Comparison of ENCODE assay signal across 1 cellular context in the genomic region with DNA sequence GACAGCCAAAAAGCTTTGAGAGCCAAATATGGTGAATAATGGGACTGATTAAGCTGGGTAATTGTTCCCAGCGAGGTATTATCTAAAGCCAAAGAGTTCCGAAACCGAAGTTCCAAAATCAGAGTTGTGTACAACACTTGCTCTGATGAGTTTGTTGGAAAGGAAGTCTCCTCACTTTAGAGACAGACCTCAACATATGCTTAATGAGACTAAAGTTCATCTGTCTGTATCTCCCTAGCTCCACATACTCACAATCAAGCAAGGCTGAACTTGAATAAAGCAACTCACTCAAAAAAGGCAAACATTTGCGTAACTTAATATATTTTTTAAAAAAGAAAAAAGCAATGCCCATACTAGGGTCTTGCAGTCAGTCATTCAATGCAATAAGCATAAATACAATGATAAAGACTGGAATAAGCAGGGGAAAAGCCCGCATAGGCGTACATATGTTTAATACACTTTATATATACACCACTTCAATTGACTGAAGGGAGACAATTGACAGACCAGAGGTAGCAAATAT.
TF ChIP-seq lines count a peak whose summit lies in the region.

No MANE protein-coding gene starts in this region.

TF ChIP-seq in HepG2, 621 proteins besides CTCF, POLR2A, EP300 and RAD21 (continued from another document and continues in another):
- TF ChIP-seq, protein P1, sequence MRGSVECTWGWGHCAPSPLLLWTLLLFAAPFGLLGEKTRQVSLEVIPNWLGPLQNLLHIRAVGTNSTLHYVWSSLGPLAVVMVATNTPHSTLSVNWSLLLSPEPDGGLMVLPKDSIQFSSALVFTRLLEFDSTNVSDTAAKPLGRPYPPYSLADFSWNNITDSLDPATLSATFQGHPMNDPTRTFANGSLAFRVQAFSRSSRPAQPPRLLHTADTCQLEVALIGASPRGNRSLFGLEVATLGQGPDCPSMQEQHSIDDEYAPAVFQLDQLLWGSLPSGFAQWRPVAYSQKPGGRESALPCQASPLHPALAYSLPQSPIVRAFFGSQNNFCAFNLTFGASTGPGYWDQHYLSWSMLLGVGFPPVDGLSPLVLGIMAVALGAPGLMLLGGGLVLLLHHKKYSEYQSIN (CRISPR knock-in tag; IDR thresholded peaks at IDR 0.05; ENCODE audit: borderline replicate concordance), result no peak
- TF ChIP-seq NR2F1 (CRISPR knock-in tag; IDR thresholded peaks at IDR 0.05) (no peak), MAFK (conservative IDR thresholded peaks at IDR 0.05 in 1 of 2, IDR thresholded peaks at IDR 0.05 in 1 of 2; ENCODE audit: low read length in 2 of 2) (no peak), MED1 (CRISPR knock-in tag; IDR thresholded peaks at IDR 0.05) (no peak; the same call in 1 of the 2 replicates), ZNF674 (CRISPR knock-in tag; IDR thresholded peaks at IDR 0.05; ENCODE audit: low read depth) (no peak), ZNF790 (CRISPR knock-in tag; IDR thresholded peaks at IDR 0.05; ENCODE audit: borderline replicate concordance) (no peak), PCBP2 (optimal IDR thresholded peaks at IDR 0.05; ENCODE audit: low read depth, low read length, poor library complexity, severe bottlenecking) (no peak), FOXA3 (CRISPR knock-in tag; IDR thresholded peaks at IDR 0.05) (no peak), PHF21A (CRISPR knock-in tag; IDR thresholded peaks at IDR 0.05) (0 out of 2 replicates have a peak, but pooled peaks have one; percentile 29), ZFP36 (IDR thresholded peaks at IDR 0.05; ENCODE audit: borderline replicate concordance, low read depth, low read length, partially characterized antibody) (no peak), RARG (CRISPR knock-in tag; IDR thresholded peaks at IDR 0.05; ENCODE audit: low read depth) (no peak), HMG20B (CRISPR knock-in tag; conservative IDR thresholded peaks at IDR 0.05) (no peak), NCOA1 (CRISPR knock-in tag; IDR thresholded peaks at IDR 0.05) (no peak), ZNF432 (CRISPR knock-in tag; IDR thresholded peaks at IDR 0.05; ENCODE audit: borderline replicate concordance) (no peak), ZEB1 (IDR thresholded peaks at IDR 0.05; ENCODE audit: insufficient replicate concordance, low read depth) (no peak), KDM5A (IDR thresholded peaks at IDR 0.05; ENCODE audit: borderline replicate concordance, low read length) (peak; percentile 34; the same call in 1 of the 2 replicates), BCL6 (CRISPR knock-in tag; IDR thresholded peaks at IDR 0.05) (peak; percentile 5; the same call in 1 of the 2 replicates), KLF12 (CRISPR knock-in tag; IDR thresholded peaks at IDR 0.05; ENCODE audit: borderline replicate concordance) (no peak), NR1H2 (CRISPR knock-in tag; IDR thresholded peaks at IDR 0.05; ENCODE audit: borderline replicate concordance, low read depth) (no peak), STAG1 (CRISPR knock-in tag; IDR thresholded peaks at IDR 0.05) (no peak), REXO4 (CRISPR knock-in tag; IDR thresholded peaks at IDR 0.05; ENCODE audit: borderline replicate concordance) (no peak), ZNF180 (CRISPR knock-in tag; IDR thresholded peaks at IDR 0.05; ENCODE audit: borderline replicate concordance, low read depth) (no peak), REPIN1 (CRISPR knock-in tag; IDR thresholded peaks at IDR 0.05; ENCODE audit: borderline replicate concordance, low read depth) (no peak), ZNF841 (CRISPR knock-in tag; IDR thresholded peaks at IDR 0.05; ENCODE audit: borderline replicate concordance) (no peak), CEBPG (CRISPR knock-in tag; IDR thresholded peaks at IDR 0.05) (0 out of 2 replicates have a peak, but pooled peaks have one; percentile 25), SRSF4 (IDR thresholded peaks at IDR 0.05; ENCODE audit: low read depth, low read length, poor library complexity, severe bottlenecking) (no peak)
- TF ChIP-seq, protein P2, sequence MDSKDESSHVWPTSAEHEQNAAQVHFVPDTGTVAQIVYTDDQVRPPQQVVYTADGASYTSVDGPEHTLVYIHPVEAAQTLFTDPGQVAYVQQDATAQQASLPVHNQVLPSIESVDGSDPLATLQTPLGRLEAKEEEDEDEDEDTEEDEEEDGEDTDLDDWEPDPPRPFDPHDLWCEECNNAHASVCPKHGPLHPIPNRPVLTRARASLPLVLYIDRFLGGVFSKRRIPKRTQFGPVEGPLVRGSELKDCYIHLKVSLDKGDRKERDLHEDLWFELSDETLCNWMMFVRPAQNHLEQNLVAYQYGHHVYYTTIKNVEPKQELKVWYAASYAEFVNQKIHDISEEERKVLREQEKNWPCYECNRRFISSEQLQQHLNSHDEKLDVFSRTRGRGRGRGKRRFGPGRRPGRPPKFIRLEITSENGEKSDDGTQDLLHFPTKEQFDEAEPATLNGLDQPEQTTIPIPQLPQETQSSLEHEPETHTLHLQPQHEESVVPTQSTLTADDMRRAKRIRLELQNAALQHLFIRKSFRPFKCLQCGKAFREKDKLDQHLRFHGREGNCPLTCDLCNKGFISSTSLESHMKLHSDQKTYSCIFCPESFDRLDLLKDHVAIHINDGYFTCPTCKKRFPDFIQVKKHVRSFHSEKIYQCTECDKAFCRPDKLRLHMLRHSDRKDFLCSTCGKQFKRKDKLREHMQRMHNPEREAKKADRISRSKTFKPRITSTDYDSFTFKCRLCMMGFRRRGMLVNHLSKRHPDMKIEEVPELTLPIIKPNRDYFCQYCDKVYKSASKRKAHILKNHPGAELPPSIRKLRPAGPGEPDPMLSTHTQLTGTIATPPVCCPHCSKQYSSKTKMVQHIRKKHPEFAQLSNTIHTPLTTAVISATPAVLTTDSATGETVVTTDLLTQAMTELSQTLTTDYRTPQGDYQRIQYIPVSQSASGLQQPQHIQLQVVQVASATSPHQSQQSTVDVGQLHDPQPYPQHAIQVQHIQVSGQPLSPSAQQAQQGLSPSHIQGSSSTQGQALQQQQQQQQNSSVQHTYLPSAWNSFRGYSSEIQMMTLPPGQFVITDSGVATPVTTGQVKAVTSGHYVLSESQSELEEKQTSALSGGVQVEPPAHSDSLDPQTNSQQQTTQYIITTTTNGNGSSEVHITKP (CRISPR knock-in tag; IDR thresholded peaks at IDR 0.05; ENCODE audit: low read depth), result no peak
- TF ChIP-seq, protein P3, sequence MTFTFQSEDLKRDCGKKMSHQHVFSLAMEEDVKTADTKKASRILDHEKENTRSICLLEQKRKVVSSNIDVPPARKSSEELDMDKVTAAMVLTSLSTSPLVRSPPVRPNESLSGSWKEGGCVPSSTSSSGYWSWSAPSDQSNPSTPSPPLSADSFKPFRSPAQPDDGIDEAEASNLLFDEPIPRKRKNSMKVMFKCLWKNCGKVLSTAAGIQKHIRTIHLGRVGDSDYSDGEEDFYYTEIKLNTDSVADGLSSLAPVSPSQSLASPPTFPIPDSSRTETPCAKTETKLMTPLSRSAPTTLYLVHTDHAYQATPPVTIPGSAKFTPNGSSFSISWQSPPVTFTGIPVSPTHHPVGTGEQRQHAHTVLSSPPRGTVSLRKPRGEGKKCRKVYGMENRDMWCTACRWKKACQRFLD (CRISPR knock-in tag; IDR thresholded peaks at IDR 0.05; ENCODE audit: borderline replicate concordance), result no peak
- TF ChIP-seq, protein P4, sequence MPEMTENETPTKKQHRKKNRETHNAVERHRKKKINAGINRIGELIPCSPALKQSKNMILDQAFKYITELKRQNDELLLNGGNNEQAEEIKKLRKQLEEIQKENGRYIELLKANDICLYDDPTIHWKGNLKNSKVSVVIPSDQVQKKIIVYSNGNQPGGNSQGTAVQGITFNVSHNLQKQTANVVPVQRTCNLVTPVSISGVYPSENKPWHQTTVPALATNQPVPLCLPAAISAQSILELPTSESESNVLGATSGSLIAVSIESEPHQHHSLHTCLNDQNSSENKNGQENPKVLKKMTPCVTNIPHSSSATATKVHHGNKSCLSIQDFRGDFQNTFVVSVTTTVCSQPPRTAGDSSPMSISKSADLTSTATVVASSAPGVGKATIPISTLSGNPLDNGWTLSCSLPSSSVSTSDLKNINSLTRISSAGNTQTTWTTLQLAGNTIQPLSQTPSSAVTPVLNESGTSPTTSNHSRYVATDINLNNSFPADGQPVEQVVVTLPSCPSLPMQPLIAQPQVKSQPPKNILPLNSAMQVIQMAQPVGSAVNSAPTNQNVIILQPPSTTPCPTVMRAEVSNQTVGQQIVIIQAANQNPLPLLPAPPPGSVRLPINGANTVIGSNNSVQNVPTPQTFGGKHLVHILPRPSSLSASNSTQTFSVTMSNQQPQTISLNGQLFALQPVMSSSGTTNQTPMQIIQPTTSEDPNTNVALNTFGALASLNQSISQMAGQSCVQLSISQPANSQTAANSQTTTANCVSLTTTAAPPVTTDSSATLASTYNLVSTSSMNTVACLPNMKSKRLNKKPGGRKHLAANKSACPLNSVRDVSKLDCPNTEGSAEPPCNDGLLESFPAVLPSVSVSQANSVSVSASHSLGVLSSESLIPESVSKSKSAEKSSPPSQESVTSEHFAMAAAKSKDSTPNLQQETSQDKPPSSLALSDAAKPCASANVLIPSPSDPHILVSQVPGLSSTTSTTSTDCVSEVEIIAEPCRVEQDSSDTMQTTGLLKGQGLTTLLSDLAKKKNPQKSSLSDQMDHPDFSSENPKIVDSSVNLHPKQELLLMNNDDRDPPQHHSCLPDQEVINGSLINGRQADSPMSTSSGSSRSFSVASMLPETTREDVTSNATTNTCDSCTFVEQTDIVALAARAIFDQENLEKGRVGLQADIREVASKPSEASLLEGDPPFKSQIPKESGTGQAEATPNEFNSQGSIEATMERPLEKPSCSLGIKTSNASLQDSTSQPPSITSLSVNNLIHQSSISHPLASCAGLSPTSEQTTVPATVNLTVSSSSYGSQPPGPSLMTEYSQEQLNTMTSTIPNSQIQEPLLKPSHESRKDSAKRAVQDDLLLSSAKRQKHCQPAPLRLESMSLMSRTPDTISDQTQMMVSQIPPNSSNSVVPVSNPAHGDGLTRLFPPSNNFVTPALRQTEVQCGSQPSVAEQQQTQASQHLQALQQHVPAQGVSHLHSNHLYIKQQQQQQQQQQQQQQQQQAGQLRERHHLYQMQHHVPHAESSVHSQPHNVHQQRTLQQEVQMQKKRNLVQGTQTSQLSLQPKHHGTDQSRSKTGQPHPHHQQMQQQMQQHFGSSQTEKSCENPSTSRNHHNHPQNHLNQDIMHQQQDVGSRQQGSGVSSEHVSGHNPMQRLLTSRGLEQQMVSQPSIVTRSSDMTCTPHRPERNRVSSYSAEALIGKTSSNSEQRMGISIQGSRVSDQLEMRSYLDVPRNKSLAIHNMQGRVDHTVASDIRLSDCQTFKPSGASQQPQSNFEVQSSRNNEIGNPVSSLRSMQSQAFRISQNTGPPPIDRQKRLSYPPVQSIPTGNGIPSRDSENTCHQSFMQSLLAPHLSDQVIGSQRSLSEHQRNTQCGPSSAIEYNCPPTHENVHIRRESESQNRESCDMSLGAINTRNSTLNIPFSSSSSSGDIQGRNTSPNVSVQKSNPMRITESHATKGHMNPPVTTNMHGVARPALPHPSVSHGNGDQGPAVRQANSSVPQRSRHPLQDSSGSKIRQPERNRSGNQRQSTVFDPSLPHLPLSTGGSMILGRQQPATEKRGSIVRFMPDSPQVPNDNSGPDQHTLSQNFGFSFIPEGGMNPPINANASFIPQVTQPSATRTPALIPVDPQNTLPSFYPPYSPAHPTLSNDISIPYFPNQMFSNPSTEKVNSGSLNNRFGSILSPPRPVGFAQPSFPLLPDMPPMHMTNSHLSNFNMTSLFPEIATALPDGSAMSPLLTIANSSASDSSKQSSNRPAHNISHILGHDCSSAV (CRISPR knock-in tag; IDR thresholded peaks at IDR 0.05; ENCODE audit: borderline replicate concordance), result no peak
- TF ChIP-seq, protein P5, sequence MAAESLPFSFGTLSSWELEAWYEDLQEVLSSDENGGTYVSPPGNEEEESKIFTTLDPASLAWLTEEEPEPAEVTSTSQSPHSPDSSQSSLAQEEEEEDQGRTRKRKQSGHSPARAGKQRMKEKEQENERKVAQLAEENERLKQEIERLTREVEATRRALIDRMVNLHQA (CRISPR knock-in tag; IDR thresholded peaks at IDR 0.05), result no peak
- TF ChIP-seq, protein P6, sequence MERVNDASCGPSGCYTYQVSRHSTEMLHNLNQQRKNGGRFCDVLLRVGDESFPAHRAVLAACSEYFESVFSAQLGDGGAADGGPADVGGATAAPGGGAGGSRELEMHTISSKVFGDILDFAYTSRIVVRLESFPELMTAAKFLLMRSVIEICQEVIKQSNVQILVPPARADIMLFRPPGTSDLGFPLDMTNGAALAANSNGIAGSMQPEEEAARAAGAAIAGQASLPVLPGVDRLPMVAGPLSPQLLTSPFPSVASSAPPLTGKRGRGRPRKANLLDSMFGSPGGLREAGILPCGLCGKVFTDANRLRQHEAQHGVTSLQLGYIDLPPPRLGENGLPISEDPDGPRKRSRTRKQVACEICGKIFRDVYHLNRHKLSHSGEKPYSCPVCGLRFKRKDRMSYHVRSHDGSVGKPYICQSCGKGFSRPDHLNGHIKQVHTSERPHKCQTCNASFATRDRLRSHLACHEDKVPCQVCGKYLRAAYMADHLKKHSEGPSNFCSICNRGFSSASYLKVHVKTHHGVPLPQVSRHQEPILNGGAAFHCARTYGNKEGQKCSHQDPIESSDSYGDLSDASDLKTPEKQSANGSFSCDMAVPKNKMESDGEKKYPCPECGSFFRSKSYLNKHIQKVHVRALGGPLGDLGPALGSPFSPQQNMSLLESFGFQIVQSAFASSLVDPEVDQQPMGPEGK (CRISPR knock-in tag; IDR thresholded peaks at IDR 0.05), result no peak
- TF ChIP-seq, protein P7, sequence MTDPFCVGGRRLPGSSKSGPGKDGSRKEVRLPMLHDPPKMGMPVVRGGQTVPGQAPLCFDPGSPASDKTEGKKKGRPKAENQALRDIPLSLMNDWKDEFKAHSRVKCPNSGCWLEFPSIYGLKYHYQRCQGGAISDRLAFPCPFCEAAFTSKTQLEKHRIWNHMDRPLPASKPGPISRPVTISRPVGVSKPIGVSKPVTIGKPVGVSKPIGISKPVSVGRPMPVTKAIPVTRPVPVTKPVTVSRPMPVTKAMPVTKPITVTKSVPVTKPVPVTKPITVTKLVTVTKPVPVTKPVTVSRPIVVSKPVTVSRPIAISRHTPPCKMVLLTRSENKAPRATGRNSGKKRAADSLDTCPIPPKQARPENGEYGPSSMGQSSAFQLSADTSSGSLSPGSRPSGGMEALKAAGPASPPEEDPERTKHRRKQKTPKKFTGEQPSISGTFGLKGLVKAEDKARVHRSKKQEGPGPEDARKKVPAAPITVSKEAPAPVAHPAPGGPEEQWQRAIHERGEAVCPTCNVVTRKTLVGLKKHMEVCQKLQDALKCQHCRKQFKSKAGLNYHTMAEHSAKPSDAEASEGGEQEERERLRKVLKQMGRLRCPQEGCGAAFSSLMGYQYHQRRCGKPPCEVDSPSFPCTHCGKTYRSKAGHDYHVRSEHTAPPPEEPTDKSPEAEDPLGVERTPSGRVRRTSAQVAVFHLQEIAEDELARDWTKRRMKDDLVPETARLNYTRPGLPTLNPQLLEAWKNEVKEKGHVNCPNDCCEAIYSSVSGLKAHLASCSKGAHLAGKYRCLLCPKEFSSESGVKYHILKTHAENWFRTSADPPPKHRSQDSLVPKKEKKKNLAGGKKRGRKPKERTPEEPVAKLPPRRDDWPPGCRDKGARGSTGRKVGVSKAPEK (CRISPR knock-in tag; IDR thresholded peaks at IDR 0.05; ENCODE audit: borderline replicate concordance), result no peak
- TF ChIP-seq, protein P8, sequence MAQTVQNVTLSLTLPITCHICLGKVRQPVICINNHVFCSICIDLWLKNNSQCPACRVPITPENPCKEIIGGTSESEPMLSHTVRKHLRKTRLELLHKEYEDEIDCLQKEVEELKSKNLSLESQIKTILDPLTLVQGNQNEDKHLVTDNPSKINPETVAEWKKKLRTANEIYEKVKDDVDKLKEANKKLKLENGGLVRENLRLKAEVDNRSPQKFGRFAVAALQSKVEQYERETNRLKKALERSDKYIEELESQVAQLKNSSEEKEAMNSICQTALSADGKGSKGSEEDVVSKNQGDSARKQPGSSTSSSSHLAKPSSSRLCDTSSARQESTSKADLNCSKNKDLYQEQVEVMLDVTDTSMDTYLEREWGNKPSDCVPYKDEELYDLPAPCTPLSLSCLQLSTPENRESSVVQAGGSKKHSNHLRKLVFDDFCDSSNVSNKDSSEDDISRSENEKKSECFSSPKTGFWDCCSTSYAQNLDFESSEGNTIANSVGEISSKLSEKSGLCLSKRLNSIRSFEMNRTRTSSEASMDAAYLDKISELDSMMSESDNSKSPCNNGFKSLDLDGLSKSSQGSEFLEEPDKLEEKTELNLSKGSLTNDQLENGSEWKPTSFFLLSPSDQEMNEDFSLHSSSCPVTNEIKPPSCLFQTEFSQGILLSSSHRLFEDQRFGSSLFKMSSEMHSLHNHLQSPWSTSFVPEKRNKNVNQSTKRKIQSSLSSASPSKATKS (CRISPR knock-in tag; IDR thresholded peaks at IDR 0.05), result no peak
